Comparison of ENCODE assay signal across 19 cellular contexts in the genomic region with DNA sequence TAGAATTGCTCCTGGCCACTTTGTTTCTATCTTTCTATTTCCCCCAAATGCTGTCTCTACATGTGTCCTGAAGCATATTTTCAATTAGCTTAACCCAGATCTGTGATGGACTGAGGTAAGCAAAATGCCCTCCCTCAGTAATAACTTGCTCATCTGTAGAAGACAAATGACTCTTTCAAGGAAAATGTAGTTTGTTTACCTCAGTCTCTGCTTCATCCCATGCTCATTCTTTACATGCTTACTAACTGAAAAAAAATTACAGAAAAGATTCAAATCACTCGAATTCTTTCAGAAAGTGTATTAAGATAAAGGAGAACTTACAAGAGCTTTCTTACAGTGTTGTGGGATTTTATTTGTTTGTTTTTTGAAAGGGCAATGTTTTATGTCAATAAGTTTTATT.
DNase-seq lines count a peak whose midpoint lies in the region; ATAC-seq and TF ChIP-seq lines count a peak whose summit lies in the region.
"Had no signal": no experiment of that assay in that cellular context is flagged by ENCODE, and none has a peak within 500 bp of the region (broad histone marks: within the 10 kb centered on the region; RNA-seq: fewer than 3 reads in every experiment).

No MANE protein-coding gene starts in this region.

- H3K9me3 Mint-ChIP-seq in GM23338 (peaks cover 3% of the 10 kb centered on the region; the same call in 2 of the 3 replicates), endodermal cell (no peaks in the 10 kb centered on the region)
- H3K9me3 Mint-ChIP-seq: CD8-positive, alpha-beta T cell; H9 had no signal

- no peaks in the 10 kb centered on the region for H3K36me3 ChIP-seq in GM23338 (ENCODE audit: insufficient read depth)
- no peaks in the 10 kb centered on the region for H3K36me3 ChIP-seq in adipocyte (ENCODE audit: control insufficient read depth, insufficient read depth, low read length, severe bottlenecking)
- no peaks in the 10 kb centered on the region for H3K36me3 ChIP-seq in endodermal cell (ENCODE audit: control insufficient read depth, insufficient read depth, low read length)
- H3K36me3 ChIP-seq in smooth muscle cell (ENCODE audit: low read depth) = no peaks in the 10 kb centered on the region
- H3K36me3 ChIP-seq: BLaER1 had no signal

- H3K27ac Mint-ChIP-seq in GM23338 (0 out of 2 replicates have a peak overlapping the region, but pooled peaks have one; percentile 6), endodermal cell (peak overlapping the region; percentile 8)
- H3K27ac Mint-ChIP-seq: B cell; CD4-positive, CD25-positive, alpha-beta regulatory T cell; CD8-positive, alpha-beta T cell; H9 had no signal

- TF ChIP-seq CTCF in GM23338 (conservative IDR thresholded peaks at IDR 0.05; ENCODE audit: low read depth in 2 of 2) (no peak), endodermal cell (conservative IDR thresholded peaks at IDR 0.05) (no peak), smooth muscle cell (IDR thresholded peaks at IDR 0.05; ENCODE audit: borderline replicate concordance, insufficient read depth, poor library complexity, severe bottlenecking) (no peak)

- no peaks in the 10 kb centered on the region for H3K9me2 ChIP-seq in GM23338 (ENCODE audit: insufficient read depth)

- no peak overlapping the region for H3K4me3 Mint-ChIP-seq in GM23338
- H3K4me3 Mint-ChIP-seq in endodermal cell = no peak overlapping the region
- H3K4me3 Mint-ChIP-seq: B cell; CD4-positive, CD25-positive, alpha-beta regulatory T cell; CD8-positive, alpha-beta T cell; H9 had no signal

- H3K4me3 ChIP-seq in GM23338 (no peak overlapping the region), adipocyte (ENCODE audit: low read length) (no peak overlapping the region), endodermal cell (ENCODE audit: low read length) (no peak overlapping the region), smooth muscle cell (no peak overlapping the region)
- H3K4me3 ChIP-seq: BLaER1, GM23248 had no signal

- H3K4me1 Mint-ChIP-seq in GM23338 = peaks cover 11% of the 10 kb centered on the region; the same call in 2 of the 3 replicates
- H3K4me1 Mint-ChIP-seq in endodermal cell = no peaks in the 10 kb centered on the region
- H3K4me1 Mint-ChIP-seq: B cell; CD4-positive, CD25-positive, alpha-beta regulatory T cell; H9 had no signal

- no peaks in the 10 kb centered on the region for H3K9me3 ChIP-seq in adipocyte (ENCODE audit: control insufficient read depth, low read length)
- no peaks in the 10 kb centered on the region for H3K9me3 ChIP-seq in endodermal cell (ENCODE audit: control insufficient read depth, low read length)
- no peaks in the 10 kb centered on the region for H3K9me3 ChIP-seq in smooth muscle cell (replicated peaks; ENCODE audit: low read depth)
- H3K9me3 ChIP-seq: BLaER1, Caco-2 had no signal

- no peaks in the 10 kb centered on the region for H3K79me2 ChIP-seq in GM23338 (replicated peaks; ENCODE audit: insufficient read depth)
- no peaks in the 10 kb centered on the region for H3K79me2 ChIP-seq in smooth muscle cell (ENCODE audit: low read depth)

- H3K27ac ChIP-seq in GM23338 (ENCODE audit: low read depth) = no peak overlapping the region
- H3K27ac ChIP-seq in endodermal cell (ENCODE audit: low read depth, low read length) = no peak overlapping the region
- peak overlapping the region; percentile 24 for H3K27ac ChIP-seq in smooth muscle cell (ENCODE audit: low read depth)
- H3K27ac ChIP-seq: BLaER1, C4-2B, GM23248 had no signal

- H3K36me3 Mint-ChIP-seq in GM23338 (ENCODE audit: low read depth) = no peaks in the 10 kb centered on the region
- no peaks in the 10 kb centered on the region for H3K36me3 Mint-ChIP-seq in endodermal cell (ENCODE audit: low read depth)
- H3K36me3 Mint-ChIP-seq: CD4-positive, CD25-positive, alpha-beta regulatory T cell; CD8-positive, alpha-beta T cell had no signal

- no peaks in the 10 kb centered on the region for H3K4me1 ChIP-seq in GM23338 (ENCODE audit: insufficient read depth)
- H3K4me1 ChIP-seq in adipocyte (ENCODE audit: control insufficient read depth, insufficient read depth, low read length) = no peaks in the 10 kb centered on the region
- H3K4me1 ChIP-seq in endodermal cell (ENCODE audit: control insufficient read depth, insufficient read depth, low read length) = no peaks in the 10 kb centered on the region
- H3K4me1 ChIP-seq in smooth muscle cell (ENCODE audit: low read depth) = peaks cover 3% of the 10 kb centered on the region
- H3K4me1 ChIP-seq: BLaER1, Caco-2 had no signal

- no peaks in the 10 kb centered on the region for H3K27me3 Mint-ChIP-seq in GM23338 (ENCODE audit: insufficient read depth, low read depth, poor library complexity)
- H3K27me3 Mint-ChIP-seq in endodermal cell (ENCODE audit: insufficient read depth) = no peaks in the 10 kb centered on the region
- H3K27me3 Mint-ChIP-seq: B cell; CD4-positive, CD25-positive, alpha-beta regulatory T cell had no signal

- DNase-seq in GM23338 (ENCODE audit: low spot score) (no peak), adipocyte (ENCODE audit: low read depth) (peak; percentile 0), endodermal cell (no peak), smooth muscle cell (lab: John Stamatoyannopoulos, UW; ENCODE audit: unreplicated experiment) (no peak), DMS79 treated with DMSO at 0.1 percent for 48 hours (lab: John Stamatoyannopoulos, UW) (no peak), HT-29 (ENCODE audit: low spot score) (no peak)
- DNase-seq: Caco-2; CD4-positive, CD25-positive, alpha-beta regulatory T cell; CD8-positive, alpha-beta T cell; DMS153; EL; GF-D8; GM23248; H9 had no signal

- H3K27me3 ChIP-seq in GM23338 (ENCODE audit: insufficient read depth) (no peaks in the 10 kb centered on the region), adipocyte (replicated peaks; ENCODE audit: control insufficient read depth, insufficient read depth, low read length) (no peaks in the 10 kb centered on the region), endodermal cell (ENCODE audit: control insufficient read depth, insufficient read depth, low read length, poor library complexity, severe bottlenecking) (no peaks in the 10 kb centered on the region), smooth muscle cell (ENCODE audit: low read depth) (no peaks in the 10 kb centered on the region)
- H3K27me3 ChIP-seq: BLaER1 had no signal

- no peaks in the 10 kb centered on the region for H4K20me1 ChIP-seq in GM23338 (replicated peaks; ENCODE audit: insufficient read depth)
- no peaks in the 10 kb centered on the region for H4K20me1 ChIP-seq in smooth muscle cell (ENCODE audit: low read depth)
- H4K20me1 ChIP-seq: BLaER1 had no signal

- ATAC-seq in GM23338 = no peak
- ATAC-seq in GM19397 (IDR thresholded peaks at IDR 0.05; ENCODE audit: unreplicated experiment) = no peak
- ATAC-seq: CD8-positive, alpha-beta T cell; HCT116 had no signal

- no peaks in the 10 kb centered on the region for H3F3A ChIP-seq in GM23338 (replicated peaks; ENCODE audit: low read depth)
- no peaks in the 10 kb centered on the region for H3F3A ChIP-seq in smooth muscle cell (ENCODE audit: low read depth)

- no peak overlapping the region for H3K4me2 ChIP-seq in GM23338
- H3K4me2 ChIP-seq in smooth muscle cell = peak overlapping the region; percentile 2
- H3K4me2 ChIP-seq: BLaER1 had no signal

- H2AFZ ChIP-seq in GM23338 (no peak overlapping the region), smooth muscle cell (ENCODE audit: low read depth) (no peak overlapping the region)
- H2AFZ ChIP-seq: GM23248 had no signal

- H3K9ac ChIP-seq in adipocyte (ENCODE audit: low read length) = no peak overlapping the region
- H3K9ac ChIP-seq in endodermal cell (ENCODE audit: extremely low read depth, low read length, poor library complexity, severe bottlenecking) = no peak overlapping the region
- H3K9ac ChIP-seq in smooth muscle cell (ENCODE audit: low read depth) = no peak overlapping the region
- H3K9ac ChIP-seq: BLaER1, GM23248 had no signal

- WGBS in endodermal cell (ENCODE audit: insufficient coverage in 1 of 2, insufficient read length in 1 of 2), 2 experiments = 80% methylated on average over 1 of the region's 1 CpG
- 36% methylated on average over 1 of the region's 1 CpG for WGBS in smooth muscle cell (ENCODE audit: low lambda C conversion rate)

TF ChIP-seq in GM23338, 12 proteins besides CTCF, POLR2A, EP300 and RAD21 (continues in another document):
- TF ChIP-seq ZNF331 (CRISPR knock-in tag; IDR thresholded peaks at IDR 0.05; ENCODE audit: low read depth) = no peak
- TF ChIP-seq JUNB (IDR thresholded peaks at IDR 0.05; ENCODE audit: unreplicated experiment) = no peak
- TF ChIP-seq, protein P1, sequence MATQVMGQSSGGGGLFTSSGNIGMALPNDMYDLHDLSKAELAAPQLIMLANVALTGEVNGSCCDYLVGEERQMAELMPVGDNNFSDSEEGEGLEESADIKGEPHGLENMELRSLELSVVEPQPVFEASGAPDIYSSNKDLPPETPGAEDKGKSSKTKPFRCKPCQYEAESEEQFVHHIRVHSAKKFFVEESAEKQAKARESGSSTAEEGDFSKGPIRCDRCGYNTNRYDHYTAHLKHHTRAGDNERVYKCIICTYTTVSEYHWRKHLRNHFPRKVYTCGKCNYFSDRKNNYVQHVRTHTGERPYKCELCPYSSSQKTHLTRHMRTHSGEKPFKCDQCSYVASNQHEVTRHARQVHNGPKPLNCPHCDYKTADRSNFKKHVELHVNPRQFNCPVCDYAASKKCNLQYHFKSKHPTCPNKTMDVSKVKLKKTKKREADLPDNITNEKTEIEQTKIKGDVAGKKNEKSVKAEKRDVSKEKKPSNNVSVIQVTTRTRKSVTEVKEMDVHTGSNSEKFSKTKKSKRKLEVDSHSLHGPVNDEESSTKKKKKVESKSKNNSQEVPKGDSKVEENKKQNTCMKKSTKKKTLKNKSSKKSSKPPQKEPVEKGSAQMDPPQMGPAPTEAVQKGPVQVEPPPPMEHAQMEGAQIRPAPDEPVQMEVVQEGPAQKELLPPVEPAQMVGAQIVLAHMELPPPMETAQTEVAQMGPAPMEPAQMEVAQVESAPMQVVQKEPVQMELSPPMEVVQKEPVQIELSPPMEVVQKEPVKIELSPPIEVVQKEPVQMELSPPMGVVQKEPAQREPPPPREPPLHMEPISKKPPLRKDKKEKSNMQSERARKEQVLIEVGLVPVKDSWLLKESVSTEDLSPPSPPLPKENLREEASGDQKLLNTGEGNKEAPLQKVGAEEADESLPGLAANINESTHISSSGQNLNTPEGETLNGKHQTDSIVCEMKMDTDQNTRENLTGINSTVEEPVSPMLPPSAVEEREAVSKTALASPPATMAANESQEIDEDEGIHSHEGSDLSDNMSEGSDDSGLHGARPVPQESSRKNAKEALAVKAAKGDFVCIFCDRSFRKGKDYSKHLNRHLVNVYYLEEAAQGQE (IDR thresholded peaks at IDR 0.05; ENCODE audit: unreplicated experiment) = no peak
- TF ChIP-seq NANOG (IDR thresholded peaks at IDR 0.05; ENCODE audit: borderline replicate concordance) = no peak
- no peak for TF ChIP-seq EZH2phosphoT487 (IDR thresholded peaks at IDR 0.05; ENCODE audit: unreplicated experiment)
